21 cellular contexts compared by ENCODE assay signal in genomic region chr6:132411296-132411695, GRCh38. TPM values are rescaled to one million over a fixed set of nuclear protein-coding genes. Genes with fewer than 3 reads are reported as not detected.
A peak's percentile ranks its signal among the peaks of the same experiment; 100 is the strongest.
DNase-seq lines count a peak whose midpoint lies in the region; TF ChIP-seq lines count a peak whose summit lies in the region.
"Had no signal": no experiment of that assay in that cellular context is flagged by ENCODE, and none has a peak within 500 bp of the region (broad histone marks: within the 10 kb centered on the region; RNA-seq: fewer than 3 reads in every experiment).

No MANE protein-coding gene starts in this region.

- TF ChIP-seq RAD21 in SK-N-SH (IDR thresholded peaks at IDR 0.05; ENCODE audit: low read length) = no peak

- H3K9me3 Mint-ChIP-seq in CD8-positive, alpha-beta memory T cell = peaks cover 0 to 2% (median 0%) of the 10 kb centered on the region in 5 donors
- H3K9me3 Mint-ChIP-seq: CD8-positive, alpha-beta T cell had no signal

- H3K27me3 ChIP-seq in SK-N-SH (ENCODE audit: insufficient read depth) (no peaks in the 10 kb centered on the region), mesenchymal stem cell (ENCODE audit: control insufficient read depth in 1 of 2, insufficient read depth in 1 of 2, low read length in 2 of 2) (no peaks in the 10 kb centered on the region)
- H3K27me3 ChIP-seq in CD8-positive, alpha-beta memory T cell (ENCODE audit: insufficient read depth, low read length, poor library complexity, severe bottlenecking) = no peaks in the 10 kb centered on the region
- H3K27me3 ChIP-seq: BLaER1 had no signal

- H2BK120ac ChIP-seq in mesenchymal stem cell (ENCODE audit: low read depth, low read length) = no peak overlapping the region

- no peak for TF ChIP-seq EP300 in SK-N-SH (IDR thresholded peaks at IDR 0.05; ENCODE audit: borderline replicate concordance in 1 of 2, low read depth in 1 of 2, low read length in 1 of 2)

- H3K4me2 ChIP-seq in SK-N-SH (peak overlapping the region; percentile 15; the same call in 1 of the 2 replicates), mesenchymal stem cell (ENCODE audit: low read length, poor library complexity, severe bottlenecking) (no peak overlapping the region)
- H3K4me2 ChIP-seq: A549, BLaER1, GM23338 had no signal

- H3K9ac ChIP-seq in SK-N-SH (no peak overlapping the region), mesenchymal stem cell (ENCODE audit: low read length) (no peak overlapping the region)
- H3K9ac ChIP-seq: BLaER1 had no signal

- no peak overlapping the region for H3K4me3 Mint-ChIP-seq in CD8-positive, alpha-beta memory T cell
- H3K4me3 Mint-ChIP-seq: B cell; CD4-positive, CD25-positive, alpha-beta regulatory T cell; CD8-positive, alpha-beta T cell; GM23338; H9 had no signal

- CTCF ChIA-PET in SK-N-SH (lab: Yijun Ruan, JAX) = no interaction called here
- CTCF ChIA-PET in CD8-positive, alpha-beta memory T cell (lab: Charles Lee) = no interaction called here

- H3K23ac ChIP-seq in mesenchymal stem cell (ENCODE audit: low read length in 2 of 2) = no peak overlapping the region

- no peak overlapping the region for H2BK15ac ChIP-seq in mesenchymal stem cell (ENCODE audit: low read depth, poor library complexity, severe bottlenecking)

- H3K9me2 ChIP-seq in SK-N-SH = no peaks in the 10 kb centered on the region

- no peak overlapping the region for H2AFZ ChIP-seq in SK-N-SH (ENCODE audit: low read depth)
- no peak overlapping the region for H2AFZ ChIP-seq in mesenchymal stem cell (ENCODE audit: low read depth, low read length)
- H2AFZ ChIP-seq: GM23338 had no signal

- no peak overlapping the region for H3K14ac ChIP-seq in mesenchymal stem cell (ENCODE audit: low read length in 2 of 2)

- H3K27ac Mint-ChIP-seq in CD8-positive, alpha-beta memory T cell = no peak overlapping the region
- H3K27ac Mint-ChIP-seq: B cell; CD4-positive, CD25-positive, alpha-beta regulatory T cell; CD8-positive, alpha-beta T cell; GM23338; H9 had no signal

- H3K9me3 ChIP-seq in SK-N-SH = 0 out of 2 replicates have a peak, but pooled peaks cover 3% of the 10 kb centered on the region
- H3K9me3 ChIP-seq in mesenchymal stem cell (ENCODE audit: control insufficient read depth, low read length) = peaks cover 6% of the 10 kb centered on the region
- no peaks in the 10 kb centered on the region for H3K9me3 ChIP-seq in CD8-positive, alpha-beta memory T cell (ENCODE audit: low read length)
- H3K9me3 ChIP-seq: A549 had no signal

- POLR2A ChIA-PET in SK-N-SH (lab: Yijun Ruan, JAX) = no interaction called here
- POLR2A ChIA-PET in CD8-positive, alpha-beta memory T cell (lab: Charles Lee) = no interaction called here

- no peaks in the 10 kb centered on the region; the same call in 1 of the 2 replicates for H3K79me2 ChIP-seq in SK-N-SH (ENCODE audit: insufficient read depth)

- H3K4me1 Mint-ChIP-seq in CD8-positive, alpha-beta memory T cell = no peaks in the 10 kb centered on the region
- H3K4me1 Mint-ChIP-seq: CD4-positive, CD25-positive, alpha-beta regulatory T cell; H9 had no signal

- H2BK5ac ChIP-seq in mesenchymal stem cell (ENCODE audit: low read depth, low read length, poor library complexity, severe bottlenecking) = no peak overlapping the region

- H3K36me3 ChIP-seq in SK-N-SH (replicated peaks in 1 of 2; ENCODE audit: control insufficient read depth in 1 of 2, insufficient read depth in 2 of 2, low read length in 1 of 2) (no peaks in the 10 kb centered on the region), mesenchymal stem cell (ENCODE audit: control insufficient read depth in 1 of 2, insufficient read depth in 2 of 2, low read depth in 1 of 2, low read length in 2 of 2) (no peaks in the 10 kb centered on the region)
- no peaks in the 10 kb centered on the region for H3K36me3 ChIP-seq in CD8-positive, alpha-beta memory T cell (ENCODE audit: insufficient read depth, low read length)
- H3K36me3 ChIP-seq: BLaER1 had no signal

- no peaks in the 10 kb centered on the region for H3K36me3 Mint-ChIP-seq in CD8-positive, alpha-beta memory T cell
- H3K36me3 Mint-ChIP-seq: CD4-positive, CD25-positive, alpha-beta regulatory T cell; CD8-positive, alpha-beta T cell had no signal

- no peak overlapping the region for H3K4ac ChIP-seq in mesenchymal stem cell (ENCODE audit: low read depth in 1 of 2, low read length in 2 of 2)

- no peak for TF ChIP-seq CTCF in SK-N-SH (IDR thresholded peaks at IDR 0.05)

- H3K4me3 ChIP-seq in SK-N-SH (ENCODE audit: low read depth in 2 of 2, low read length in 1 of 2) (no peak overlapping the region), mesenchymal stem cell (ENCODE audit: insufficient read depth in 1 of 2, low read depth in 1 of 2, low read length in 2 of 2) (no peak overlapping the region)
- H3K4me3 ChIP-seq in CD8-positive, alpha-beta memory T cell (ENCODE audit: low read length) = no peak overlapping the region
- H3K4me3 ChIP-seq: A549, BLaER1, GM23338 had no signal

- no peak overlapping the region for H4K91ac ChIP-seq in mesenchymal stem cell (ENCODE audit: low read length)

- H3K27ac ChIP-seq in SK-N-SH (ENCODE audit: low read depth in 2 of 2, low read length in 1 of 2) (peak overlapping the region; percentile 55 to 71; a peak in 3 of 4 replicates), mesenchymal stem cell (ENCODE audit: low read length, poor library complexity, severe bottlenecking) (no peak overlapping the region)
- H3K27ac ChIP-seq in CD8-positive, alpha-beta memory T cell (ENCODE audit: low read depth, low read length) = no peak overlapping the region
- H3K27ac ChIP-seq: A549, BLaER1, C4-2B had no signal

- no peak overlapping the region for H4K8ac ChIP-seq in mesenchymal stem cell (ENCODE audit: low read length)

- peak overlapping the region; percentile 16 for H2AK5ac ChIP-seq in mesenchymal stem cell (ENCODE audit: low read length, severe bottlenecking)

- no peaks in the 10 kb centered on the region for H4K20me1 ChIP-seq in SK-N-SH (ENCODE audit: insufficient read depth)
- H4K20me1 ChIP-seq: BLaER1 had no signal

- H3K27me3 Mint-ChIP-seq in CD8-positive, alpha-beta memory T cell = peaks cover 8 to 36% of the 10 kb centered on the region in 2 donors

- peaks cover 22% of the 10 kb centered on the region for H3F3A ChIP-seq in SK-N-SH (replicated peaks; ENCODE audit: insufficient read depth)

- H2BK12ac ChIP-seq in mesenchymal stem cell (ENCODE audit: low read length in 2 of 2) = no peak overlapping the region

- H3K4me1 ChIP-seq in SK-N-SH (ENCODE audit: control insufficient read depth in 1 of 2, insufficient read depth in 2 of 2, low read depth in 1 of 2, low read length in 1 of 2) (no peaks in the 10 kb centered on the region; a peak in 1 of 4 replicates), mesenchymal stem cell (ENCODE audit: control insufficient read depth, insufficient read depth, low read depth, low read length) (peaks cover 2% of the 10 kb centered on the region)
- no peaks in the 10 kb centered on the region for H3K4me1 ChIP-seq in CD8-positive, alpha-beta memory T cell (ENCODE audit: insufficient read depth, low read length)
- H3K4me1 ChIP-seq: A549, BLaER1 had no signal

- H3K79me1 ChIP-seq in mesenchymal stem cell (replicated peaks; ENCODE audit: low read length, poor library complexity, severe bottlenecking) = no peaks in the 10 kb centered on the region

- 24% methylated on average over 4 of the region's 4 CpGs for WGBS in SK-N-SH (ENCODE audit: low lambda C conversion rate)
- 92% methylated on average over 4 of the region's 4 CpGs for WGBS in mesenchymal stem cell

- no peak overlapping the region for H3K18ac ChIP-seq in mesenchymal stem cell (ENCODE audit: low read depth in 1 of 2, low read length in 2 of 2)

- peak; percentile 19 for DNase-seq in Ammon's horn (ENCODE audit: low spot score)
- DNase-seq in SK-N-SH = no peak
- DNase-seq in mesenchymal stem cell = no peak
- no peak for DNase-seq in pons (ENCODE audit: low spot score)
- no peak for DNase-seq in DMS114 treated with DMSO at 0.1 percent for 48 hours (lab: John Stamatoyannopoulos, UW; ENCODE audit: unreplicated experiment)
- no peak for DNase-seq in CD8-positive, alpha-beta memory T cell
- DNase-seq in dermis blood vessel endothelial cell = no peak
- DNase-seq: 8988T; CD4-positive, CD25-positive, alpha-beta regulatory T cell; CD8-positive, alpha-beta T cell; DMS 273 treated with DMSO at 0.1 percent for 48 hours; DMS53; DMS79 treated with DMSO at 0.1 percent for 48 hours; GF-D8; H9 had no signal

TF ChIP-seq in SK-N-SH, 30 proteins besides CTCF, POLR2A, EP300 and RAD21 (continues in another document):
- TF ChIP-seq CHD2 (IDR thresholded peaks at IDR 0.05; ENCODE audit: low read length, partially characterized antibody) (no peak), IRF3 (IDR thresholded peaks at IDR 0.05; ENCODE audit: low read depth, low read length) (no peak), RXRA (IDR thresholded peaks at IDR 0.05; ENCODE audit: borderline replicate concordance, low read depth) (no peak), GABPA (IDR thresholded peaks at IDR 0.05; ENCODE audit: low read depth) (no peak), GATA2 (CRISPR knock-in tag; IDR thresholded peaks at IDR 0.05) (no peak), SIN3A (IDR thresholded peaks at IDR 0.05; ENCODE audit: borderline replicate concordance, low read depth, low read length) (no peak), USF1 (IDR thresholded peaks at IDR 0.05; ENCODE audit: borderline replicate concordance, low read depth) (no peak), SMC3 (IDR thresholded peaks at IDR 0.05; ENCODE audit: low read depth, low read length) (no peak), FOSL2 (IDR thresholded peaks at IDR 0.05; ENCODE audit: borderline replicate concordance, low read depth) (peak; percentile 15; the same call in 1 of the 2 replicates)

RNA-seq across cellular contexts. Expression of gene MOXD1, which starts 10.0 kb away (rescaled TPM):
- 252 and 379 TPM in 2 replicates for polyA plus RNA-seq in SK-N-SH (2012; rRNA removed)
- polyA plus RNA-seq in SK-N-SH (2012; cell fraction: cytosol; rRNA removed) = 385 and 417 TPM in 2 replicates
- 88.2 and 221 TPM in 2 replicates for polyA plus RNA-seq in SK-N-SH (2012; cell fraction: nucleus; rRNA removed)
- 30.8 TPM for polyA plus RNA-seq in mesenchymal stem cell (2013, experiment 1 of 2)
- 32.3 TPM for polyA plus RNA-seq in mesenchymal stem cell (2013, experiment 2 of 2)
- not detected for total RNA-seq in CD8-positive, alpha-beta memory T cell
- polyA plus RNA-seq in CD8-positive, alpha-beta memory T cell = 0.25 TPM
- 0.34 and 0.65 TPM in 2 replicates for total RNA-seq in dermis blood vessel endothelial cell
- total RNA-seq: CD4-positive, CD25-positive, alpha-beta regulatory T cell; CD8-positive, alpha-beta T cell; G401 had no signal
- polyA plus RNA-seq: CD4-positive, CD25-positive, alpha-beta regulatory T cell had no signal

Comparison
In these comparisons a context has a peak if more than half of its experiments do, and no peak if none do; other contexts are left out.
1. H3K27ac ChIP-seq: peak in SK-N-SH (2 of 2); none in mesenchymal stem cell (single experiment) and CD8-positive, alpha-beta memory T cell (single experiment).